ENCODE assay signal across 8 cellular contexts in genomic region chr6:170139046-170139445, GRCh38.
DNase-seq lines count a peak whose midpoint lies in the region; ATAC-seq and TF ChIP-seq lines count a peak whose summit lies in the region.
"Not testable (repeated sequence)": the region's sequence is repeated elsewhere in the genome, so short reads cannot be mapped to it uniquely, and the experiment has no call there.

No MANE protein-coding gene starts in this region.

- H3K36me3 Mint-ChIP-seq in osteocyte (ENCODE audit: unreplicated experiment) = not testable (repeated sequence)

- not testable (repeated sequence) for H3K4me3 ChIP-seq in RWPE2 (ENCODE audit: severe bottlenecking); testis

- H3K4me1 Mint-ChIP-seq in osteocyte (ENCODE audit: unreplicated experiment) = not testable (repeated sequence)

- not testable (repeated sequence) for TF ChIP-seq CTCF in RWPE2 (IDR thresholded peaks at IDR 0.05; ENCODE audit: poor library complexity, severe bottlenecking); osteocyte (IDR thresholded peaks at IDR 0.05); testis (IDR thresholded peaks at IDR 0.05)

- not testable (repeated sequence) for ATAC-seq in RWPE2 (ENCODE audit: low read depth); left ventricle myocardium superior; sciatic nerve

- peaks cover 21% of the 10 kb centered on the region for H3K9me3 Mint-ChIP-seq in osteocyte (ENCODE audit: unreplicated experiment)

- not testable (repeated sequence) for H3K27me3 Mint-ChIP-seq in osteocyte (ENCODE audit: unreplicated experiment)

- H3K4me3 Mint-ChIP-seq in osteocyte (ENCODE audit: unreplicated experiment) = not testable (repeated sequence)

- DNase-seq in RWPE2 (ENCODE audit: low spot score) = peak; percentile 29
- peak; percentile 24 for DNase-seq in activated effector memory CD4-positive, alpha-beta T cell treated with anti-CD3 and anti-CD28 coated beads, Interleukin-2, amount 50 U/mL, for 16 hours
- peak; percentile 8 for DNase-seq in left ventricle myocardium superior
- peak; percentile 49 for DNase-seq in mesenteric fat pad (ENCODE audit: low spot score)
- peak; percentile 40 for DNase-seq in osteocyte (ENCODE audit: extremely low spot score, unreplicated experiment)
- peak; percentile 39 for DNase-seq in sciatic nerve (ENCODE audit: low spot score)
- peak; percentile 4 for DNase-seq in testis
- DNase-seq in ureter (ENCODE audit: low spot score) = peak; percentile 15

- H3K27ac Mint-ChIP-seq in osteocyte (ENCODE audit: unreplicated experiment) = not testable (repeated sequence)

- not testable (repeated sequence) for H3K27me3 ChIP-seq in RWPE2 (ENCODE audit: insufficient read depth, poor library complexity, severe bottlenecking); testis

- not testable (repeated sequence) for H3K4me1 ChIP-seq in RWPE2 (ENCODE audit: insufficient read depth, poor library complexity, severe bottlenecking)
- H3K4me1 ChIP-seq in testis = peaks cover 12% of the 10 kb centered on the region

- intact Hi-C loops in left ventricle myocardium superior (cut with micrococcal nuclease); sciatic nerve (cut with DNase I); testis (cut with DNase I; ENCODE audit: low total_unique reads): not testable (repeated sequence)

- not testable (repeated sequence) for H3K27ac ChIP-seq in RWPE2 (ENCODE audit: poor library complexity, severe bottlenecking); testis

- not testable (repeated sequence) for H3K36me3 ChIP-seq in RWPE2 (ENCODE audit: low read depth); testis (ENCODE audit: low read depth, missing control alignments)

- 85 to 87% methylated on average over 24 of the region's 24 CpGs for WGBS in testis, 2 donors

- not testable (repeated sequence) for H3K9me3 ChIP-seq in RWPE2 (ENCODE audit: severe bottlenecking); testis

- TF ChIP-seq POLR2A in testis (IDR thresholded peaks at IDR 0.05) = not testable (repeated sequence)
